In the genomic region with DNA sequence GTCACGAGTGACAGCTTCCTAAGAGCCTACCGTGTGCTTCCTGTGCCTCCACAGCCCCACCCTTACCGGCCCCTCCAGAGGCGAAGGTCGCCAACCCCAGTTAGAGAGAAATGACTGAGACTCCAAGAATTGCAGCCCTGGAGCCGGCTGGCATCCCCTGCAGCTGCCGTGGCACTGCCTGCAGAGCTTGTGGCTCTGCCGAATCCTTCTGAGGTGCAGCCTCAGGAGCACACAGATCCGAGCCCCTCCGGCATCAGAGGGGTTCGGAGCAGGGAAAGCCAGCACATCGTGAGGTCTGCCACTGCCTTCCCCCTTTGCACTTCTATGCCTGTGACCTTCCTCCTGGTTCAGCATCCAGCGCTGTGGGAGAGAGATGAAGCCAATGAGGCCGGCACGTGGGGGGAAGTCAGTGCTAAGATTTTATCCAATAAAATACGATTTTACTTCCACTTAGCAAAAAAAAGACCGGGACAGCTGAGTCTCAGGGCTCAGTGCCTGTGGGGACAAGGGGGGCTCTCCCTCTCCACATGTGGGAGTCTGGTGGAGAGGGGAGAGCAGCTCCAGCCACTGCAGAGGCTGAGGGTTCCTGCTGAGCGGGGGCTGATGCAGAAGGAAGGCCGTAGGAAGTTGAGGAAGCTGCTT, we compare ENCODE assay signal across 19 cellular contexts.
"Had no signal": no experiment of that assay in that cellular context is flagged by ENCODE, and none has a peak within 500 bp of the region (broad histone marks: within the 10 kb centered on the region; RNA-seq: fewer than 3 reads in every experiment).

No MANE protein-coding gene starts in this region.

- H3K27ac ChIP-seq: adrenal gland, brain microvascular endothelial cell, SJSA1 had no signal

- H3K9ac ChIP-seq: SK-N-SH had no signal

- ATAC-seq: activated CD8-positive, alpha-beta T cell treated with anti-CD3 and anti-CD28 coated beads, Interleukin-2, amount 10 ng/mL, durations not matched to agents 7 days and 5 days; activated naive CD4-positive, alpha-beta T cell treated with anti-CD3 and anti-CD28 coated beads, Interleukin-2, amount 50 U/mL, for 72 hours had no signal

- FAIRE-seq: TTC549 had no signal

- H3K27me3 ChIP-seq: adrenal gland, brain microvascular endothelial cell, SJSA1 had no signal

- DNase-seq: activated CD4-positive, alpha-beta T cell treated with anti-CD3 and anti-CD28 coated beads, Interleukin-2, amount 10 ng/mL, durations not matched to agents 7 days and 5 days; activated CD4-positive, alpha-beta T cell treated with anti-CD3 and anti-CD28 coated beads, Interleukin-2, amount 50 U/mL, for 48 hours; activated CD8-positive, alpha-beta T cell treated with anti-CD3 and anti-CD28 coated beads, Interleukin-2, amount 10 ng/mL, durations not matched to agents 7 days and 5 days; activated gamma-delta T cell; activated naive CD4-positive, alpha-beta T cell treated with Interleukin-2 at 50 U/mL for 16 hours; activated T-cell treated with anti-CD3 and anti-CD28 coated beads, Interleukin-2, amount 50 U/mL, for 24 hours; adrenal gland; brain microvascular endothelial cell; Karpas-422; NCI-H1048; NCI-H1930; NCI-H226; NCI-H446 treated with DMSO at 0.1 percent for 48 hours; NCI-H524; SHP77; SK-N-SH had no signal

- H3K4me3 ChIP-seq: adrenal gland, SJSA1 had no signal

- H3K4me1 ChIP-seq: adrenal gland, SJSA1 had no signal

- H3K9me3 ChIP-seq: adrenal gland, SK-N-SH had no signal

- H3K36me3 ChIP-seq: adrenal gland, brain microvascular endothelial cell, SJSA1 had no signal

- H3K4me2 ChIP-seq: SK-N-SH had no signal
